11 cellular contexts compared by ENCODE assay signal in genomic region chr18:49967171-49967570, GRCh38.
A peak's percentile ranks its signal among the peaks of the same experiment; 100 is the strongest.
DNase-seq lines count a peak whose midpoint lies in the region; ATAC-seq, FAIRE-seq and TF ChIP-seq lines count a peak whose summit lies in the region.
"Had no signal": no experiment of that assay in that cellular context is flagged by ENCODE, and none has a peak within 500 bp of the region (broad histone marks: within the 10 kb centered on the region; RNA-seq: fewer than 3 reads in every experiment).

No MANE protein-coding gene starts in this region.

- H3K36me3 Mint-ChIP-seq in astrocyte (ENCODE audit: low read depth, unreplicated experiment) (peaks cover 1% of the 10 kb centered on the region), type B pancreatic cell (peaks cover 3% of the 10 kb centered on the region)
- H3K36me3 Mint-ChIP-seq: naive B cell had no signal

- H3K27ac Mint-ChIP-seq in astrocyte (ENCODE audit: unreplicated experiment) (peak overlapping the region; percentile 70), type B pancreatic cell (peak overlapping the region; percentile 51)
- H3K27ac Mint-ChIP-seq: naive B cell had no signal

- H3K4me1 Mint-ChIP-seq in astrocyte (ENCODE audit: low read depth, unreplicated experiment) (peaks cover 12% of the 10 kb centered on the region), type B pancreatic cell (ENCODE audit: unreplicated experiment) (peaks cover 22% of the 10 kb centered on the region)
- H3K4me1 Mint-ChIP-seq: naive B cell had no signal

- H3K9me3 ChIP-seq in astrocyte (ENCODE audit: insufficient read depth, low read depth, low read length) (no peaks in the 10 kb centered on the region), BE2C (no peaks in the 10 kb centered on the region)

- H3K27me3 Mint-ChIP-seq in astrocyte (ENCODE audit: low read depth, unreplicated experiment) (no peaks in the 10 kb centered on the region), type B pancreatic cell (no peaks in the 10 kb centered on the region)

- H3K36me3 ChIP-seq in astrocyte (ENCODE audit: insufficient read depth, low read length), result no peaks in the 10 kb centered on the region
- H3K36me3 ChIP-seq in BE2C, result no peaks in the 10 kb centered on the region

- no peak overlapping the region for H2AFZ ChIP-seq in astrocyte (ENCODE audit: low read depth, low read length)

- no peak for DNase-seq in astrocyte (ENCODE audit: low read depth)
- no peak for DNase-seq in type B pancreatic cell (ENCODE audit: extremely low spot score, unreplicated experiment)
- DNase-seq in BE2C, result no peak
- DNase-seq in activated CD4-positive, alpha-beta T cell treated with anti-CD3 and anti-CD28 coated beads, Interleukin-2, amount 50 U/mL, for 1 hour, result no peak
- DNase-seq in NCI-H187 treated with DMSO at 0.1 percent for 48 hours (lab: John Stamatoyannopoulos, UW), result no peak
- DNase-seq: DMS79, KBM-7, naive B cell had no signal

- H3K4me1 ChIP-seq in astrocyte (ENCODE audit: insufficient read depth, low read length), result no peaks in the 10 kb centered on the region
- no peaks in the 10 kb centered on the region for H3K4me1 ChIP-seq in BE2C

- no peaks in the 10 kb centered on the region for H3K9me3 Mint-ChIP-seq in astrocyte (ENCODE audit: unreplicated experiment)
- H3K9me3 Mint-ChIP-seq in type B pancreatic cell, result no peaks in the 10 kb centered on the region
- H3K9me3 Mint-ChIP-seq: naive B cell had no signal

- H3K79me2 ChIP-seq in astrocyte (ENCODE audit: insufficient read depth, low read length), result no peaks in the 10 kb centered on the region

- H3K4me2 ChIP-seq in astrocyte (ENCODE audit: low read length), result no peak overlapping the region

- H3K9ac ChIP-seq in astrocyte (ENCODE audit: low read length), result no peak overlapping the region

- no peak for TF ChIP-seq CTCF in astrocyte (IDR thresholded peaks at IDR 0.05; ENCODE audit: insufficient read depth, low read depth, low read length)
- TF ChIP-seq CTCF in type B pancreatic cell (conservative IDR thresholded peaks at IDR 0.05), result no peak
- TF ChIP-seq CTCF in BE2C (IDR thresholded peaks at IDR 0.05; ENCODE audit: low read depth, low read length), result no peak

- H3K27me3 ChIP-seq in astrocyte (ENCODE audit: insufficient read depth, low read length), result peaks cover 1% of the 10 kb centered on the region
- H3K27me3 ChIP-seq in BE2C, result no peaks in the 10 kb centered on the region

- no peaks in the 10 kb centered on the region for H4K20me1 ChIP-seq in astrocyte (ENCODE audit: insufficient read depth, low read length)

- H3K4me3 Mint-ChIP-seq in astrocyte (ENCODE audit: unreplicated experiment) (no peak overlapping the region), type B pancreatic cell (peak overlapping the region; percentile 65)
- H3K4me3 Mint-ChIP-seq: naive B cell had no signal

- peak; percentile 54 for ATAC-seq in GM19351 (IDR thresholded peaks at IDR 0.05; ENCODE audit: unreplicated experiment)
- peak; percentile 76 for ATAC-seq in HG03060 (IDR thresholded peaks at IDR 0.05; ENCODE audit: low read depth, unreplicated experiment)

- FAIRE-seq in astrocyte (lab: Jason Lieb, UNC), result no peak
- FAIRE-seq: bronchial epithelial cell had no signal

- H3K4me3 ChIP-seq in astrocyte (ENCODE audit: insufficient read depth, low read depth, low read length) (no peak overlapping the region), BE2C (ENCODE audit: low read depth, low read length) (no peak overlapping the region)

- no peak overlapping the region for H3K27ac ChIP-seq in astrocyte (ENCODE audit: low read depth, low read length)
